ENCODE assay signal across 19 cellular contexts in genomic region chr2:6800553-6800952, GRCh38.
DNase-seq lines count a peak whose midpoint lies in the region; TF ChIP-seq lines count a peak whose summit lies in the region.
"Had no signal": no experiment of that assay in that cellular context is flagged by ENCODE, and none has a peak within 500 bp of the region (broad histone marks: within the 10 kb centered on the region; RNA-seq: fewer than 3 reads in every experiment).

No MANE protein-coding gene starts in this region.

- H2AFZ ChIP-seq in SK-N-SH (ENCODE audit: low read depth) (no peak overlapping the region; the same call in 1 of the 2 replicates), smooth muscle cell (ENCODE audit: low read depth) (no peak overlapping the region)

- H3K9ac ChIP-seq in SK-N-SH (no peak overlapping the region), smooth muscle cell (ENCODE audit: low read depth) (no peak overlapping the region)

- POLR2A ChIA-PET in SK-N-SH (lab: Yijun Ruan, JAX), result no interaction called here

- H3K27me3 ChIP-seq in SK-N-SH (ENCODE audit: insufficient read depth), result no peaks in the 10 kb centered on the region
- no peaks in the 10 kb centered on the region for H3K27me3 ChIP-seq in smooth muscle cell (ENCODE audit: low read depth)
- peaks cover 0 to 12% (median 0%) of the 10 kb centered on the region in 4 donors for H3K27me3 ChIP-seq in esophagus muscularis mucosa

- TF ChIP-seq POLR2A in esophagus muscularis mucosa (IDR thresholded peaks at IDR 0.05; ENCODE audit: low read depth), result no peak

- no peak for TF ChIP-seq RAD21 in SK-N-SH (IDR thresholded peaks at IDR 0.05; ENCODE audit: low read length)

- H3K79me2 ChIP-seq in SK-N-SH (ENCODE audit: insufficient read depth) (no peaks in the 10 kb centered on the region), smooth muscle cell (ENCODE audit: low read depth) (no peaks in the 10 kb centered on the region)

- TF ChIP-seq CTCF in SK-N-SH (IDR thresholded peaks at IDR 0.05) (no peak), fibroblast of mammary gland (conservative IDR thresholded peaks at IDR 0.05; ENCODE audit: control insufficient read depth, insufficient read depth, low read depth, low read length) (no peak), smooth muscle cell (IDR thresholded peaks at IDR 0.05; ENCODE audit: borderline replicate concordance, insufficient read depth, poor library complexity, severe bottlenecking) (no peak), esophagus muscularis mucosa (IDR thresholded peaks at IDR 0.05) (no peak)

- CTCF ChIA-PET in SK-N-SH (lab: Yijun Ruan, JAX), result interaction anchor here (1.4 kb wide), 1 partner anchor 10 kb away, joined by 4 read pairs; no protein-coding TSS in a partner anchor

- H3K9me2 ChIP-seq in SK-N-SH, result no peaks in the 10 kb centered on the region

- peak; percentile 80 for DNase-seq in EL
- no peak for DNase-seq in SK-N-SH
- DNase-seq in fibroblast of mammary gland (ENCODE audit: low read depth), result peak; percentile 7
- no peak for DNase-seq in smooth muscle cell (lab: John Stamatoyannopoulos, UW; ENCODE audit: unreplicated experiment)
- no peak for DNase-seq in activated CD8-positive, alpha-beta memory T cell treated with anti-CD3 and anti-CD28 coated beads, Interleukin-2, amount 50 U/mL, for 4 hours
- no peak for DNase-seq in esophagus muscularis mucosa (ENCODE audit: extremely low spot score)
- DNase-seq in activated CD4-positive, CD25-positive, alpha-beta regulatory T cell (lab: John Stamatoyannopoulos, UW), result no peak
- DNase-seq: ACHN; AML-193; CD4-positive, CD25-positive, alpha-beta regulatory T cell; DMS53; KG1; NCI-H1436; NCI-H2029 treated with DMSO at 0.1 percent for 48 hours; NCI-H510A treated with DMSO at 0.1 percent for 48 hours; NCI-H82; Right ventricle myocardium superior had no signal

- intact Hi-C loops in esophagus muscularis mucosa (cut with DNase I), result no loop called here

- 25% methylated on average over 5 of the region's 5 CpGs for WGBS in SK-N-SH (ENCODE audit: low lambda C conversion rate)
- WGBS in smooth muscle cell (ENCODE audit: low lambda C conversion rate), result 37% methylated on average over 5 of the region's 5 CpGs
- WGBS in esophagus muscularis mucosa, result 68% methylated on average over 5 of the region's 5 CpGs

- no peak overlapping the region for H3K4me3 ChIP-seq in SK-N-SH (ENCODE audit: low read depth in 2 of 2, low read length in 1 of 2)
- H3K4me3 ChIP-seq in fibroblast of mammary gland (ENCODE audit: control insufficient read depth, low read depth, low read length), result no peak overlapping the region
- H3K4me3 ChIP-seq in smooth muscle cell, result no peak overlapping the region
- H3K4me3 ChIP-seq in esophagus muscularis mucosa, result no peak overlapping the region
- H3K4me3 ChIP-seq: GM12878 had no signal

- no peak for TF ChIP-seq EP300 in SK-N-SH (IDR thresholded peaks at IDR 0.05; ENCODE audit: borderline replicate concordance in 1 of 2, low read depth in 1 of 2, low read length in 1 of 2)
- no peak for TF ChIP-seq EP300 in esophagus muscularis mucosa (IDR thresholded peaks at IDR 0.05)

- H3K9me3 ChIP-seq in SK-N-SH (no peaks in the 10 kb centered on the region), smooth muscle cell (replicated peaks; ENCODE audit: low read depth) (no peaks in the 10 kb centered on the region), esophagus muscularis mucosa (no peaks in the 10 kb centered on the region)

- H3F3A ChIP-seq in SK-N-SH (replicated peaks; ENCODE audit: insufficient read depth), result no peaks in the 10 kb centered on the region
- no peaks in the 10 kb centered on the region for H3F3A ChIP-seq in smooth muscle cell (ENCODE audit: low read depth)

- H3K4me1 ChIP-seq in SK-N-SH (ENCODE audit: control insufficient read depth in 1 of 2, insufficient read depth in 2 of 2, low read depth in 1 of 2, low read length in 1 of 2) (no peaks in the 10 kb centered on the region), smooth muscle cell (ENCODE audit: low read depth) (no peaks in the 10 kb centered on the region), esophagus muscularis mucosa (no peaks in the 10 kb centered on the region)

- H4K20me1 ChIP-seq in SK-N-SH (ENCODE audit: insufficient read depth) (no peaks in the 10 kb centered on the region), smooth muscle cell (ENCODE audit: low read depth) (no peaks in the 10 kb centered on the region)

- no peak overlapping the region for H3K4me2 ChIP-seq in SK-N-SH
- H3K4me2 ChIP-seq in smooth muscle cell, result peak overlapping the region; percentile 57

- H3K36me3 ChIP-seq in SK-N-SH (replicated peaks in 1 of 2; ENCODE audit: control insufficient read depth in 1 of 2, insufficient read depth in 2 of 2, low read length in 1 of 2) (no peaks in the 10 kb centered on the region), smooth muscle cell (ENCODE audit: low read depth) (no peaks in the 10 kb centered on the region), esophagus muscularis mucosa (no peaks in the 10 kb centered on the region)

- peak overlapping the region in 1 of 2 experiments; percentile 35; a peak in 1 of 4 replicates for H3K27ac ChIP-seq in SK-N-SH (ENCODE audit: low read depth in 2 of 2, low read length in 1 of 2)
- no peak overlapping the region for H3K27ac ChIP-seq in smooth muscle cell (ENCODE audit: low read depth)
- no peak overlapping the region for H3K27ac ChIP-seq in esophagus muscularis mucosa (replicated peaks in 1 of 4)
- H3K27ac ChIP-seq: HL-60 had no signal

TF ChIP-seq in SK-N-SH, 30 proteins besides CTCF, POLR2A, EP300 and RAD21:
- TF ChIP-seq PBX3 (IDR thresholded peaks at IDR 0.05) (peak; percentile 34; the same call in 1 of the 2 replicates), JUND (IDR thresholded peaks at IDR 0.05) (peak; percentile 31; the same call in 1 of the 2 replicates), YY1 (IDR thresholded peaks at IDR 0.05; ENCODE audit: low read depth) (no peak), TCF12 (IDR thresholded peaks at IDR 0.05) (0 out of 2 replicates have a peak, but pooled peaks have one; percentile 8), FOSL2 (IDR thresholded peaks at IDR 0.05; ENCODE audit: borderline replicate concordance, low read depth) (peak; percentile 9; the same call in 1 of the 2 replicates)

Comparison
In these comparisons a context has a peak if more than half of its experiments do, and no peak if none do; other contexts are left out.
1. DNase-seq: peak in EL (single experiment) and fibroblast of mammary gland (single experiment); none in SK-N-SH (single experiment), smooth muscle cell (single experiment), activated CD8-positive, alpha-beta memory T cell treated with anti-CD3 and anti-CD28 coated beads, Interleukin-2, amount 50 U/mL, for 4 hours (single experiment), esophagus muscularis mucosa (single experiment) and activated CD4-positive, CD25-positive, alpha-beta regulatory T cell (0 of 4).